In the genomic region with DNA sequence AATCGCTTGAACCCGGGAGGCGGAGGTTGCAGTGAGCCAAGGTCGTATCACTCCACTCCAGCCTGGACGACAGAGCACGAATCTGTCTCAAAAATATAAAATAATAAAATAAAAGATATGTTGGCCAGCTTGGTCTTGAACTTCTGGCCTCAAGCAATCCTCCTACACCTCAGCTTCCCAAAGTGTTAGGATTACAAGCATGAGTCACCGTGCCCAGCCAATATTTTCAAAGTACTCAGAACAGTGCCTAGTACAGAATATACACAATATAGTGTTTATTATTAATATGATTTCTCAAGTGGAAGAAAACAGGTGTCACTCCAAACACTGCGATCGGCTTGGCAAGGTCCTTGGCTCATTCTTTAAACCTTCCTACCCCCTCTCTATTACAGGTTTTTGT, we compare ENCODE assay signal across 20 cellular contexts. TPM values are rescaled to one million over a fixed set of nuclear protein-coding genes. Genes with fewer than 3 reads are reported as not detected.
A peak's percentile ranks its signal among the peaks of the same experiment; 100 is the strongest.
DNase-seq lines count a peak whose midpoint lies in the region; ATAC-seq, FAIRE-seq and TF ChIP-seq lines count a peak whose summit lies in the region.
"Had no signal": no experiment of that assay in that cellular context is flagged by ENCODE, and none has a peak within 500 bp of the region (broad histone marks: within the 10 kb centered on the region; RNA-seq: fewer than 3 reads in every experiment).

No MANE protein-coding gene starts in this region.

- POLR2A ChIA-PET in MCF 10A (lab: Yijun Ruan, JAX) (interaction anchor here (0.6 to 7.8 kb wide), 2 partner anchors 12 to 26 kb away, joined by 3 to 115 read pairs; no protein-coding TSS in a partner anchor), K562 (lab: Yijun Ruan, JAX) (interaction anchor here (0.7 to 2.0 kb wide), 6 partner anchors 11 to 50 kb away, joined by 3 to 8 read pairs (median 4); a partner anchor contains a TSS)

- CTCF ChIA-PET in MCF 10A (lab: Yijun Ruan, JAX), result interaction anchor here (0.6 to 8.8 kb wide), 6 partner anchors 12 to 1717 kb away, joined by 3 to 84 read pairs (median 3); no protein-coding TSS in a partner anchor
- CTCF ChIA-PET in K562 (lab: Yijun Ruan, JAX; ENCODE audit: low intra/inter-chr PET ratio), result no interaction called here

- H3K79me2 ChIP-seq in K562 (ENCODE audit: control insufficient read depth, insufficient read depth, low read length), result peaks cover 61% of the 10 kb centered on the region

- peaks cover 11% of the 10 kb centered on the region for H3K4me1 Mint-ChIP-seq in MCF 10A (ENCODE audit: insufficient read depth, unreplicated experiment)
- H3K4me1 Mint-ChIP-seq in nephron, result peaks cover 42% of the 10 kb centered on the region

- DNase-seq in breast epithelium (ENCODE audit: low spot score in 2 of 2) (no peak), MCF 10A (ENCODE audit: unreplicated experiment) (no peak), K562 (ENCODE audit: extremely low read depth in 1 of 4, low spot score in 3 of 4) (peak in 1 of 4 experiments; percentile 52), NOMO-1 (lab: John Stamatoyannopoulos, UW; ENCODE audit: unreplicated experiment in 2 of 2) (no peak), islet precursor cell (no peak), LoVo (ENCODE audit: low spot score) (no peak)
- DNase-seq: AML-193; Calu3; CD4-positive, alpha-beta memory T cell; DMS79 treated with DMSO at 0.1 percent for 48 hours; GF-D8; HCEC 1CT had no signal

- no TSS peak for BruUV-seq in MCF 10A (replicated peaks; lab: Mats Ljungman, UMichigan)
- no TSS peak for BruUV-seq in K562 (replicated peaks; lab: Mats Ljungman, UMichigan)

- FAIRE-seq in K562 (lab: Jason Lieb, UNC), result no peak
- FAIRE-seq: A549, H54 had no signal

- H3K4me1 ChIP-seq in breast epithelium (peaks cover 7 to 9% of the 10 kb centered on the region in 2 donors), K562 (replicated peaks in 1 of 2; ENCODE audit: control insufficient read depth in 2 of 2, insufficient read depth in 2 of 2, low read length in 2 of 2) (peaks cover 37 to 56% of the 10 kb centered on the region in 2 experiments)
- H3K4me1 ChIP-seq: A549 had no signal

- H3K9me3 Mint-ChIP-seq in MCF 10A (ENCODE audit: unreplicated experiment) (no peaks in the 10 kb centered on the region), nephron (no peaks in the 10 kb centered on the region)
- H3K9me3 Mint-ChIP-seq: CD4-positive, alpha-beta memory T cell; GM23338 had no signal

- peak overlapping the region; percentile 89 for H3K27ac ChIP-seq in breast epithelium
- H3K27ac ChIP-seq in K562 (ENCODE audit: extremely low read depth, low read depth, low read length), result peak overlapping the region; percentile 81
- H3K27ac ChIP-seq: 22Rv1, A549, C4-2B, HL-60 had no signal

- TF ChIP-seq CTCF in breast epithelium (IDR thresholded peaks at IDR 0.05), result no peak
- TF ChIP-seq CTCF in MCF 10A (IDR thresholded peaks at IDR 0.05; ENCODE audit: unreplicated experiment), result no peak
- TF ChIP-seq CTCF in K562 (IDR thresholded peaks at IDR 0.05 in 2 of 3, conservative IDR thresholded peaks at IDR 0.05 in 1 of 3; ENCODE audit: insufficient read depth in 2 of 3, low read depth in 1 of 3, low read length in 3 of 3), result no peak
- no peak for TF ChIP-seq CTCF in nephron (IDR thresholded peaks at IDR 0.05; ENCODE audit: unreplicated experiment in 3 of 3)

- H3K4me3 ChIP-seq in breast epithelium (no peak overlapping the region), K562 (0 out of 2 replicates have a peak overlapping the region, but pooled peaks have one; percentile 1)
- H3K4me3 ChIP-seq: A549, GM23338 had no signal

- H3K27ac Mint-ChIP-seq in MCF 10A (ENCODE audit: low read depth, unreplicated experiment) (no peak overlapping the region), nephron (peak overlapping the region in 2 of 3 experiments; percentile 69 to 76)
- H3K27ac Mint-ChIP-seq: GM23338 had no signal

- intact Hi-C loops in breast epithelium (cut with DNase I; ENCODE audit: low total_unique reads) (no loop called here), MCF 10A (cut with micrococcal nuclease) (no loop called here), K562 (cut with micrococcal nuclease) (loop anchor here (2.0 kb wide), 1 partner anchor 51 kb away; a partner anchor contains a TSS)

- no peaks in the 10 kb centered on the region for H3K27me3 ChIP-seq in breast epithelium
- no peaks in the 10 kb centered on the region for H3K27me3 ChIP-seq in K562 (ENCODE audit: control insufficient read depth in 2 of 2, insufficient read depth in 2 of 2, low read length in 2 of 2)

- in situ Hi-C loops in K562 (cut with MboI), result loop anchor here (25.0 kb wide), 1 partner anchor 1275 kb away; no protein-coding TSS in a partner anchor

- TF ChIP-seq RAD21 in K562 (CRISPR knock-in tag; conservative IDR thresholded peaks at IDR 0.05 in 1 of 2, IDR thresholded peaks at IDR 0.05 in 1 of 2), result no peak

- WGBS in K562 (ENCODE audit: insufficient coverage, low coverage, missing lambda C conversion rate), result 42% methylated on average over 9 of the region's 9 CpGs

- ATAC-seq in K562, result no peak
- ATAC-seq: A549, GM23338 had no signal

- H3K4me2 ChIP-seq in K562 (ENCODE audit: insufficient read depth, low read length), result peak overlapping the region; percentile 90
- H3K4me2 ChIP-seq: A549, GM23338 had no signal

- H3K27me3 Mint-ChIP-seq in MCF 10A (ENCODE audit: insufficient read depth, unreplicated experiment), result no peaks in the 10 kb centered on the region
- peaks cover 3% of the 10 kb centered on the region for H3K27me3 Mint-ChIP-seq in nephron (ENCODE audit: low read depth)
- H3K27me3 Mint-ChIP-seq: CD4-positive, alpha-beta memory T cell had no signal

- H3K36me3 ChIP-seq in breast epithelium, result no peaks in the 10 kb centered on the region
- peaks cover 41% of the 10 kb centered on the region for H3K36me3 ChIP-seq in K562 (ENCODE audit: control insufficient read depth, insufficient read depth, low read length)

- no peak for TF ChIP-seq EP300 in K562 (IDR thresholded peaks at IDR 0.05; ENCODE audit: low read length)

- H4K20me1 ChIP-seq in K562 (replicated peaks; ENCODE audit: control insufficient read depth, insufficient read depth, low read length), result no peaks in the 10 kb centered on the region

- H2AFZ ChIP-seq in K562 (ENCODE audit: low read depth, low read length), result no peak overlapping the region
- H2AFZ ChIP-seq: GM23338 had no signal

- H3K4me3 Mint-ChIP-seq in MCF 10A (ENCODE audit: unreplicated experiment) (no peak overlapping the region), nephron (peak overlapping the region in 2 of 3 experiments; percentile 70 to 77)
- H3K4me3 Mint-ChIP-seq: GM23338 had no signal

- H3K9ac ChIP-seq in K562 (ENCODE audit: insufficient read depth in 1 of 2, low read depth in 2 of 2, low read length in 2 of 2), result peak overlapping the region; percentile 29 to 81; a peak in 3 of 4 replicates

- H3K9me1 ChIP-seq in K562 (ENCODE audit: control insufficient read depth, insufficient read depth, low read length), result no peaks in the 10 kb centered on the region

- H3K9me3 ChIP-seq in breast epithelium (no peaks in the 10 kb centered on the region), K562 (replicated peaks; ENCODE audit: control insufficient read depth, insufficient read depth, low read depth, low read length) (no peaks in the 10 kb centered on the region)
- H3K9me3 ChIP-seq: A549 had no signal

- peaks cover 42% of the 10 kb centered on the region for H3K36me3 Mint-ChIP-seq in MCF 10A (ENCODE audit: insufficient read depth, unreplicated experiment)
- H3K36me3 Mint-ChIP-seq in nephron (ENCODE audit: low read depth), result peaks cover 24% of the 10 kb centered on the region

- TF ChIP-seq POLR2A in breast epithelium (IDR thresholded peaks at IDR 0.05) (no peak), K562 (conservative IDR thresholded peaks at IDR 0.05) (no peak)

RNA-seq across cellular contexts. Expression of a gene that starts 3.1 kb away (rescaled TPM):
- total RNA-seq in breast epithelium (10 to 100 TPM; 62.6 to 100.0 (median 80.8) TPM), MCF 10A (2022) (37.7 and 38.2 TPM in 2 replicates), K562 (2014; rRNA removed) (42.1 and 45.8 TPM in 2 replicates), K562 (2014; rRNA removed; fragmentation: Illumina TruSeq; extraction: Trizol) (58.1 and 61.2 TPM in 2 replicates), K562 (2015; rRNA removed; fragmentation: Illumina TruSeq; extraction: Trizol) (37.5 and 39.0 TPM in 2 replicates), K562 (2021) (47.6 and 53.9 TPM in 2 replicates)
- total RNA-seq in K562 (2011; cell fraction: chromatin; rRNA removed; ENCODE audit: low replicate concordance), result 34.2 and 45.4 TPM in 2 replicates
- 42.5 and 44.3 TPM in 2 replicates for total RNA-seq in K562 (2011; cell fraction: nucleolus; rRNA removed)
- total RNA-seq in K562 (2011; cell fraction: nucleoplasm; rRNA removed), result 54.1 and 75.7 TPM in 2 replicates
- polyA plus RNA-seq in K562 (2011; rRNA removed) (69.9 and 87.3 TPM in 2 replicates), K562 (2014; fragmentation: Illumina TruSeq; extraction: Trizol) (69.3 and 83.3 TPM in 2 replicates), K562 (2014; fragmentation: Nextera tagmentation; extraction: Ambion mirVana) (10 to 100 TPM; 12.1 to 21.4 TPM), K562 (2014; rRNA removed) (56.0 and 60.7 TPM in 2 replicates)
- 37.8 and 50.3 TPM in 2 replicates for polyA plus RNA-seq in K562 (2011; cell fraction: cytosol; rRNA removed)
- polyA plus RNA-seq in K562 (2011; cell fraction: nucleus; rRNA removed), result 22.8 and 26.7 TPM in 2 replicates
- 44.3 and 72.0 TPM in 2 replicates for polyA plus RNA-seq in K562 (2012)
- 46.0 and 53.8 TPM in 2 replicates for polyA minus RNA-seq in K562 (2011; rRNA and poly(A)+ RNA removed)
- 20.9 and 25.4 TPM in 2 replicates for polyA minus RNA-seq in K562 (2011; cell fraction: cytosol; rRNA and poly(A)+ RNA removed)
- 19.5 and 23.7 TPM in 2 replicates for polyA minus RNA-seq in K562 (2011; cell fraction: nucleus; rRNA and poly(A)+ RNA removed)

RNA-seq across cellular contexts. Expression of a gene that starts 30.1 kb away (rescaled TPM):
- 1 to 10 TPM in 2 of 3 donors, under 1 TPM in 1; 0.98 to 2.2 (median 1.6) TPM for total RNA-seq in breast epithelium
- total RNA-seq in MCF 10A (2022), result 65.8 and 75.3 TPM in 2 replicates
- total RNA-seq in K562 (2011; cell fraction: chromatin; rRNA removed; ENCODE audit: low replicate concordance), result 35.2 and 46.4 TPM in 2 replicates
- total RNA-seq in K562 (2011; cell fraction: nucleolus; rRNA removed), result 29.4 and 33.6 TPM in 2 replicates
- 34.9 and 36.8 TPM in 2 replicates for total RNA-seq in K562 (2011; cell fraction: nucleoplasm; rRNA removed)
- total RNA-seq in K562 (2014; rRNA removed), result 72.7 and 78.4 TPM in 2 replicates
- 113 and 126 TPM in 2 replicates for total RNA-seq in K562 (2014; rRNA removed; fragmentation: Illumina TruSeq; extraction: Trizol)
- total RNA-seq in K562 (2015; rRNA removed; fragmentation: Illumina TruSeq; extraction: Trizol), result 102 and 105 TPM in 2 replicates
- 97.4 and 101 TPM in 2 replicates for total RNA-seq in K562 (2021)
- 112 and 148 TPM in 2 replicates for polyA plus RNA-seq in K562 (2011; rRNA removed)
- polyA plus RNA-seq in K562 (2011; cell fraction: cytosol; rRNA removed), result 82.8 and 98.1 TPM in 2 replicates
- polyA plus RNA-seq in K562 (2011; cell fraction: nucleus; rRNA removed), result 52.9 and 65.0 TPM in 2 replicates
- polyA plus RNA-seq in K562 (2012), result 70.5 and 75.3 TPM in 2 replicates
- polyA plus RNA-seq in K562 (2014; fragmentation: Illumina TruSeq; extraction: Trizol), result 128 and 162 TPM in 2 replicates
- polyA plus RNA-seq in K562 (2014; fragmentation: Nextera tagmentation; extraction: Ambion mirVana), result 100 to 1,000 TPM; 130 to 153 TPM
- polyA plus RNA-seq in K562 (2014; rRNA removed), result 105 and 106 TPM in 2 replicates
- 99.4 and 104 TPM in 2 replicates for polyA minus RNA-seq in K562 (2011; rRNA and poly(A)+ RNA removed)
- polyA minus RNA-seq in K562 (2011; cell fraction: cytosol; rRNA and poly(A)+ RNA removed), result 43.0 and 57.1 TPM in 2 replicates
- polyA minus RNA-seq in K562 (2011; cell fraction: nucleus; rRNA and poly(A)+ RNA removed), result 16.3 and 31.1 TPM in 2 replicates

RNA-seq across cellular contexts. Expression of a gene that starts 30.6 kb away (rescaled TPM):
- total RNA-seq in breast epithelium (10 to 100 TPM; 17.1 to 53.4 (median 35.7) TPM), MCF 10A (2022) (30.1 and 35.1 TPM in 2 replicates), K562 (2014; rRNA removed) (30.8 and 36.3 TPM in 2 replicates), K562 (2014; rRNA removed; fragmentation: Illumina TruSeq; extraction: Trizol) (53.4 and 55.2 TPM in 2 replicates), K562 (2015; rRNA removed; fragmentation: Illumina TruSeq; extraction: Trizol) (43.7 and 45.6 TPM in 2 replicates), K562 (2021) (44.4 and 48.9 TPM in 2 replicates)
- total RNA-seq in K562 (2011; cell fraction: chromatin; rRNA removed; ENCODE audit: low replicate concordance), result 81.3 and 104 TPM in 2 replicates
- 51.9 and 54.7 TPM in 2 replicates for total RNA-seq in K562 (2011; cell fraction: nucleolus; rRNA removed)
- total RNA-seq in K562 (2011; cell fraction: nucleoplasm; rRNA removed), result 67.5 and 68.8 TPM in 2 replicates
- polyA plus RNA-seq in K562 (2011; rRNA removed) (76.6 and 92.5 TPM in 2 replicates), K562 (2014; fragmentation: Illumina TruSeq; extraction: Trizol) (48.1 and 56.6 TPM in 2 replicates), K562 (2014; fragmentation: Nextera tagmentation; extraction: Ambion mirVana) (100 to 1,000 TPM in 1 of 2 experiments, 10 to 100 TPM in 1; 74.1 to 110 TPM), K562 (2014; rRNA removed) (33.5 and 40.7 TPM in 2 replicates)
- polyA plus RNA-seq in K562 (2011; cell fraction: cytosol; rRNA removed), result 77.7 and 92.2 TPM in 2 replicates
- polyA plus RNA-seq in K562 (2011; cell fraction: nucleus; rRNA removed), result 81.7 and 87.2 TPM in 2 replicates
- polyA plus RNA-seq in K562 (2012), result 31.3 and 43.1 TPM in 2 replicates
- 157 and 159 TPM in 2 replicates for polyA minus RNA-seq in K562 (2011; rRNA and poly(A)+ RNA removed)
- polyA minus RNA-seq in K562 (2011; cell fraction: cytosol; rRNA and poly(A)+ RNA removed), result 48.8 and 68.1 TPM in 2 replicates
- 30.7 and 57.5 TPM in 2 replicates for polyA minus RNA-seq in K562 (2011; cell fraction: nucleus; rRNA and poly(A)+ RNA removed)

RNA-seq across cellular contexts. Expression of a gene that starts 50.2 kb away (rescaled TPM):
- total RNA-seq in breast epithelium (1 to 10 TPM; 1.6 to 3.4 (median 2.2) TPM), MCF 10A (2022) (not detected in 2 replicates), K562 (2014; rRNA removed) (26.7 and 27.1 TPM in 2 replicates), K562 (2014; rRNA removed; fragmentation: Illumina TruSeq; extraction: Trizol) (23.4 and 29.3 TPM in 2 replicates), K562 (2015; rRNA removed; fragmentation: Illumina TruSeq; extraction: Trizol) (25.3 and 25.6 TPM in 2 replicates), K562 (2021) (27.8 and 36.8 TPM in 2 replicates)
- total RNA-seq in K562 (2011; cell fraction: chromatin; rRNA removed; ENCODE audit: low replicate concordance), result 63.3 and 67.4 TPM in 2 replicates
- 45.1 and 50.9 TPM in 2 replicates for total RNA-seq in K562 (2011; cell fraction: nucleolus; rRNA removed)
- total RNA-seq in K562 (2011; cell fraction: nucleoplasm; rRNA removed), result 43.0 and 48.2 TPM in 2 replicates
- polyA plus RNA-seq in K562 (2011; rRNA removed) (53.2 and 53.8 TPM in 2 replicates), K562 (2014; fragmentation: Illumina TruSeq; extraction: Trizol) (35.3 and 41.6 TPM in 2 replicates), K562 (2014; fragmentation: Nextera tagmentation; extraction: Ambion mirVana) (1 to 10 TPM; 8.1 to 8.8 TPM), K562 (2014; rRNA removed) (21.7 and 30.0 TPM in 2 replicates)
- polyA plus RNA-seq in K562 (2011; cell fraction: cytosol; rRNA removed), result 52.4 and 52.9 TPM in 2 replicates
- polyA plus RNA-seq in K562 (2011; cell fraction: nucleus; rRNA removed), result 28.9 and 33.6 TPM in 2 replicates
- 18.6 and 19.4 TPM in 2 replicates for polyA plus RNA-seq in K562 (2012)
- 56.7 and 57.5 TPM in 2 replicates for polyA minus RNA-seq in K562 (2011; rRNA and poly(A)+ RNA removed)
- 39.3 and 40.1 TPM in 2 replicates for polyA minus RNA-seq in K562 (2011; cell fraction: cytosol; rRNA and poly(A)+ RNA removed)
- 26.0 and 37.0 TPM in 2 replicates for polyA minus RNA-seq in K562 (2011; cell fraction: nucleus; rRNA and poly(A)+ RNA removed)
- total RNA-seq: GM23338, HT1080 had no signal
- polyA plus RNA-seq: GM23338 had no signal

Comparison
In these comparisons a context has a peak if more than half of its experiments do, and no peak if none do; other contexts are left out.
1. RNA of a gene that starts 30.1 kb away (total RNA-seq): 29.4 to 126 TPM in K562 and 65.8 to 75.3 TPM in MCF 10A; 0.98 to 2.2 TPM in breast epithelium; every median in the first group is over 4 times any median in the second.